In the genomic region with DNA sequence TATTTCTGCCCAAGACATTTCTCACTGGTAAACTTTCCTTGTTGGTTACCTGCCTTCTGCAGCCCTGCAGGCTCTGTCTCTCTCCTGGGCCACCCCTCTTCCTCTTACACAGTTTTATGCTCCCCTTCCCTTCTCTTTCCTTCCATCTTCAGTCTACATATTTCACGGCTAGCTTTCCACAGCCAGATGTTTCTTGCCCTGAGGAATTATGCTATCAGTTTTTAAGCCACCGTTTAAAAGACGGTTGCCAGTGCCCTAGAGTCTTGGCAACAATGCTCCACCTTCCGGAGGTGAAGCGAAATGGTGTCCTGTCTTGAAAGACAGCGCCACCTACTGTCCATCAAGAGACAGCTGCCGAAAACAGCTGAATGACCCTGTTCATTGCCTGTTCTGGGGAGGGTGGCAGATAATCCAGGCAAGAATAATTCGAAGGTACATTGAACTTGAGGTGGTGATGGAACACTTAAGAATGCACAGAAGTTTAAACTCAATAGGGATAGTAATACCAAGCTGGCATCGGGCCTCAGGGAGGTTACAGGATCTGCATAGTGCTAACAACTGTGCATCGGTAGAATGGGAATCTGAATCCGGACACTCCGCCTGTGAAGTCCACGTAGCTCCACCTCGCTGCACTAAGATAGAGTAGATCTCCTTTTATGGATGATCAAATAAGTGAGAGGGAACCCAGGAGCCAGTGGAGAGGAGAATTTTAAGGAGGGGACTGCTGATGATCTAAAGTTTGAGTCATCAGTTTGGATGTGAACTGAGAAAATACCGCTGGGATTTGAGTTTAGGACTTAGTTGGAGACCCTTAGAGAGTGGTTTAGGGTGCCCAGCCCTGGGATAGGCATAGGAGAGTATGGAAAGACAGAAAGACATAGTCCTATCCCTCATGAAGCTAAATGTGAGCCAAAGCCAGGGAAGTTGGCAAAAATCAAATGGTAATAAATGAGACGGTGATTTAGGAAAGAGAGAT, we compare ENCODE assay signal across 8 cellular contexts. TPM values are rescaled to one million over a fixed set of nuclear protein-coding genes. Genes with fewer than 3 reads are reported as not detected.
DNase-seq lines count a peak whose midpoint lies in the region; ATAC-seq and TF ChIP-seq lines count a peak whose summit lies in the region.

No MANE protein-coding gene starts in this region.

- WGBS in gastroesophageal sphincter (ENCODE audit: low coverage in 1 of 2), 2 donors: 23 to 33% methylated on average over 13 to 16 of the region's 16 CpGs

- DNase-seq in AG09309 (ENCODE audit: low read depth): peak; percentile 62
- peak; percentile 88 for DNase-seq in MM.1S
- peak; percentile 47 for DNase-seq in SK-N-MC (ENCODE audit: low read depth, low spot score)
- DNase-seq in activated naive CD4-positive, alpha-beta T cell treated with Interleukin-2 at 50 U/mL for 16 hours: peak; percentile 63
- peak; percentile 92 for DNase-seq in osteoblast (ENCODE audit: insufficient read length, low spot score, missing footprints)
- peak in 1 of 2 donors; percentile 61 for DNase-seq in tibial artery

- peak overlapping the region; percentile 59 for H3K4me2 ChIP-seq in MM.1S (ENCODE audit: low read depth, low read length)
- H3K4me2 ChIP-seq in osteoblast (ENCODE audit: insufficient read depth, low read length): no peak overlapping the region

- TF ChIP-seq EP300 in gastroesophageal sphincter (IDR thresholded peaks at IDR 0.05): no peak

- no peak overlapping the region for H3K4me3 ChIP-seq in AG09309 (ENCODE audit: control insufficient read depth, low read depth, low read length)
- H3K4me3 ChIP-seq in MM.1S (ENCODE audit: low read length): peak overlapping the region; percentile 47
- H3K4me3 ChIP-seq in SK-N-MC: peak overlapping the region; percentile 57
- H3K4me3 ChIP-seq in gastroesophageal sphincter: no peak overlapping the region
- H3K4me3 ChIP-seq in osteoblast (ENCODE audit: insufficient read depth, low read length): no peak overlapping the region
- no peak overlapping the region for H3K4me3 ChIP-seq in tibial artery

- H3K9ac ChIP-seq in MM.1S (ENCODE audit: low read length) (no peak overlapping the region), SK-N-MC (ENCODE audit: insufficient read length) (no peak overlapping the region)

- H3K27me3 ChIP-seq in MM.1S (replicated peaks; ENCODE audit: insufficient read depth, low read length) (peaks cover 17% of the 10 kb centered on the region), gastroesophageal sphincter (peaks cover 96% of the 10 kb centered on the region), osteoblast (ENCODE audit: insufficient read depth, low read length) (peaks cover 81% of the 10 kb centered on the region), tibial artery (peaks cover 0 to 75% of the 10 kb centered on the region in 2 donors)

- no peak for TF ChIP-seq POLR2A in gastroesophageal sphincter (IDR thresholded peaks at IDR 0.05)

- peaks cover 8% of the 10 kb centered on the region for H3F3A ChIP-seq in MM.1S (ENCODE audit: insufficient read depth, low read length)

- ATAC-seq in GM18868 (IDR thresholded peaks at IDR 0.05; ENCODE audit: unreplicated experiment) (peak; percentile 56), gastroesophageal sphincter (peak; percentile 89)

- H2AFZ ChIP-seq in MM.1S (ENCODE audit: low read length) (peak overlapping the region; percentile 73), osteoblast (ENCODE audit: low read length) (no peak overlapping the region)

- peak; percentile 99 for TF ChIP-seq CTCF in AG09309 (IDR thresholded peaks at IDR 0.05; ENCODE audit: control insufficient read depth, insufficient read depth, low read depth, low read length, missing control alignments)
- peak; percentile 100 for TF ChIP-seq CTCF in MM.1S (IDR thresholded peaks at IDR 0.05; ENCODE audit: low read length)
- TF ChIP-seq CTCF in gastroesophageal sphincter (IDR thresholded peaks at IDR 0.05): peak; percentile 92 to 96 (median 92)
- TF ChIP-seq CTCF in osteoblast (IDR thresholded peaks at IDR 0.05; ENCODE audit: extremely low read depth, low read depth, low read length): peak; percentile 100
- TF ChIP-seq CTCF in tibial artery (IDR thresholded peaks at IDR 0.05): peak; percentile 90 to 92

- H3K4me1 ChIP-seq in MM.1S (ENCODE audit: low read length): peaks cover 21% of the 10 kb centered on the region
- H3K4me1 ChIP-seq in gastroesophageal sphincter: peaks cover 0 to 13% (median 4%) of the 10 kb centered on the region in 3 donors
- peaks cover 3% of the 10 kb centered on the region for H3K4me1 ChIP-seq in osteoblast (ENCODE audit: insufficient read depth, low read length)
- H3K4me1 ChIP-seq in tibial artery: peaks cover 0 to 15% (median 5%) of the 10 kb centered on the region in 4 donors

- H3K36me3 ChIP-seq in MM.1S (replicated peaks; ENCODE audit: insufficient read depth, low read length) (no peaks in the 10 kb centered on the region), SK-N-MC (ENCODE audit: insufficient read depth, low read length) (no peaks in the 10 kb centered on the region), gastroesophageal sphincter (no peaks in the 10 kb centered on the region), osteoblast (ENCODE audit: insufficient read depth, low read length) (no peaks in the 10 kb centered on the region), tibial artery (no peaks in the 10 kb centered on the region)

- H4K20me1 ChIP-seq in MM.1S (ENCODE audit: insufficient read depth, low read length) (no peaks in the 10 kb centered on the region), osteoblast (ENCODE audit: insufficient read depth, low read length) (no peaks in the 10 kb centered on the region)

- no peaks in the 10 kb centered on the region for H3K9me2 ChIP-seq in MM.1S (replicated peaks; ENCODE audit: insufficient read depth, low read length)

- H3K9me3 ChIP-seq in MM.1S (replicated peaks; ENCODE audit: insufficient read depth, low read length) (no peaks in the 10 kb centered on the region), SK-N-MC (ENCODE audit: low read depth, low read length) (no peaks in the 10 kb centered on the region), gastroesophageal sphincter (no peaks in the 10 kb centered on the region), osteoblast (ENCODE audit: low read depth, low read length) (no peaks in the 10 kb centered on the region), tibial artery (no peaks in the 10 kb centered on the region)

- H3K27ac ChIP-seq in MM.1S (ENCODE audit: low read length) (peak overlapping the region; percentile 1; the same call in 1 of the 2 replicates), SK-N-MC (no peak overlapping the region), gastroesophageal sphincter (no peak overlapping the region), osteoblast (ENCODE audit: low read depth, low read length) (no peak overlapping the region), tibial artery (no peak overlapping the region)

- intact Hi-C loops in tibial artery (cut with DNase I; ENCODE audit: low total_unique reads): loop anchor here (2.0 kb wide), 1 partner anchor 498 kb away; the partner anchor contains the start of gene GABBR1

- no peaks in the 10 kb centered on the region for H3K79me2 ChIP-seq in MM.1S (ENCODE audit: low read length)
- no peaks in the 10 kb centered on the region for H3K79me2 ChIP-seq in osteoblast (ENCODE audit: insufficient read depth, low read length)

RNA-seq across cellular contexts. Expression of gene TRIM40, which starts 4.8 kb away (rescaled TPM):
- total RNA-seq in gastroesophageal sphincter (not detected), osteoblast (not detected in 2 replicates)

RNA-seq across cellular contexts. Expression of gene TRIM31, which starts 18.3 kb away (rescaled TPM):
- total RNA-seq in gastroesophageal sphincter (not detected), osteoblast (not detected in 2 replicates)

RNA-seq across cellular contexts. Expression of gene TRIM10, which starts 29.8 kb away (rescaled TPM):
- total RNA-seq in gastroesophageal sphincter (under 1 TPM in 1 of 4 donors, not detected in 3; 0.08 TPM), osteoblast (not detected in 2 replicates)

RNA-seq across cellular contexts. Expression of gene TRIM15, which starts 32.2 kb away (rescaled TPM):
- total RNA-seq in gastroesophageal sphincter (not detected), osteoblast (not detected in 2 replicates)

RNA-seq across cellular contexts. Expression of gene RNF39, which starts 55.6 kb away (rescaled TPM):
- total RNA-seq in gastroesophageal sphincter: under 1 TPM in 1 of 4 donors, not detected in 3; 0.49 TPM
- total RNA-seq in osteoblast: not detected in 2 replicates

Comparison
In these comparisons a context has a peak if more than half of its experiments do, and no peak if none do; other contexts are left out.
1. H3K4me3 ChIP-seq: peak in MM.1S (single experiment) and SK-N-MC (single experiment); none in AG09309 (single experiment), gastroesophageal sphincter (0 of 2), osteoblast (single experiment) and tibial artery (0 of 2).
2. Peak in every context shown above with its lines, with median percentiles within 50 percentile points of each other: CTCF ChIP-seq.